11 cellular contexts compared by ENCODE assay signal in genomic region chr4:102586644-102587021, GRCh38.
DNase-seq lines count a peak whose midpoint lies in the region; ATAC-seq and TF ChIP-seq lines count a peak whose summit lies in the region.
"Had no signal": no experiment of that assay in that cellular context is flagged by ENCODE, and none has a peak within 500 bp of the region (broad histone marks: within the 10 kb centered on the region; RNA-seq: fewer than 3 reads in every experiment).

No MANE protein-coding gene starts in this region.

- CTCF ChIA-PET in activated CD8-positive, alpha-beta T cell treated with anti-CD3 and anti-CD28 coated beads, Interleukin-2, amount 10 ng/mL, durations not matched to agents 7 days and 5 days (lab: Charles Lee): interaction anchor here (0.7 to 3.2 kb wide), 7 partner anchors 10 to 44 kb away, joined by 3 to 10 read pairs (median 4); no protein-coding TSS in a partner anchor

- H3K4me3 ChIP-seq in left lung: no peak overlapping the region
- no peak overlapping the region for H3K4me3 ChIP-seq in prostate gland
- H3K4me3 ChIP-seq: cardiac muscle cell, GM23248 had no signal

- POLR2A ChIA-PET in activated CD8-positive, alpha-beta T cell treated with anti-CD3 and anti-CD28 coated beads, Interleukin-2, amount 10 ng/mL, durations not matched to agents 7 days and 5 days (lab: Charles Lee): interaction anchor here (0.7 to 3.1 kb wide), 7 partner anchors 12 to 86 kb away, joined by 3 to 23 read pairs (median 3); partner anchors contain the start of gene NFKB1

- H3K36me3 Mint-ChIP-seq in activated CD8-positive, alpha-beta T cell treated with anti-CD3 and anti-CD28 coated beads, Interleukin-2, amount 10 ng/mL, durations not matched to agents 7 days and 5 days (ENCODE audit: low read depth): peaks cover 92% of the 10 kb centered on the region

- peaks cover 0 to 98% of the 10 kb centered on the region in 2 donors for H3K36me3 ChIP-seq in left lung
- no peaks in the 10 kb centered on the region for H3K36me3 ChIP-seq in prostate gland
- H3K36me3 ChIP-seq: cardiac muscle cell had no signal

- peak; percentile 86 for DNase-seq in activated CD8-positive, alpha-beta T cell treated with anti-CD3 and anti-CD28 coated beads, Interleukin-2, amount 10 ng/mL, durations not matched to agents 7 days and 5 days
- peak; percentile 29 to 40 for DNase-seq in stimulated activated CD8-positive, alpha-beta memory T cell treated with anti-CD3 and anti-CD28 coated beads, Interleukin-15, amount 100 ng/mL, for 48 hours (ENCODE audit: low read depth in 2 of 2)
- DNase-seq in left lung: no peak
- DNase-seq in NCI-H748 (lab: John Stamatoyannopoulos, UW; ENCODE audit: unreplicated experiment): no peak
- no peak for DNase-seq in prostate gland (ENCODE audit: low spot score)
- DNase-seq: GM23248, mesendoderm, NCI-H526 treated with DMSO at 0.1 percent for 48 hours had no signal

- H3K27me3 ChIP-seq in left lung: no peaks in the 10 kb centered on the region
- H3K27me3 ChIP-seq in prostate gland (replicated peaks; ENCODE audit: insufficient read depth): no peaks in the 10 kb centered on the region
- H3K27me3 ChIP-seq: cardiac muscle cell had no signal

- TF ChIP-seq CTCF in left lung (IDR thresholded peaks at IDR 0.05): no peak
- no peak for TF ChIP-seq CTCF in prostate gland (IDR thresholded peaks at IDR 0.05)

- ATAC-seq in GM19035 (IDR thresholded peaks at IDR 0.05; ENCODE audit: unreplicated experiment): peak; percentile 33
- peak; percentile 51 for ATAC-seq in HG02885 (IDR thresholded peaks at IDR 0.05; ENCODE audit: poor library complexity, unreplicated experiment)
- ATAC-seq in activated CD8-positive, alpha-beta T cell treated with anti-CD3 and anti-CD28 coated beads, Interleukin-2, amount 10 ng/mL, durations not matched to agents 7 days and 5 days: peak; percentile 84
- no peak for ATAC-seq in left lung

- no peaks in the 10 kb centered on the region for H3K27me3 Mint-ChIP-seq in activated CD8-positive, alpha-beta T cell treated with anti-CD3 and anti-CD28 coated beads, Interleukin-2, amount 10 ng/mL, durations not matched to agents 7 days and 5 days (ENCODE audit: low read depth)

- no peaks in the 10 kb centered on the region for H3K9me3 ChIP-seq in left lung
- no peaks in the 10 kb centered on the region for H3K9me3 ChIP-seq in prostate gland

- intact Hi-C loops in left lung (cut with DNase I) (no loop called here), prostate gland (cut with DNase I) (no loop called here)

- H3K9me3 Mint-ChIP-seq in activated CD8-positive, alpha-beta T cell treated with anti-CD3 and anti-CD28 coated beads, Interleukin-2, amount 10 ng/mL, durations not matched to agents 7 days and 5 days (ENCODE audit: insufficient read depth): peaks cover 13% of the 10 kb centered on the region

- H3K4me3 Mint-ChIP-seq in activated CD8-positive, alpha-beta T cell treated with anti-CD3 and anti-CD28 coated beads, Interleukin-2, amount 10 ng/mL, durations not matched to agents 7 days and 5 days: peak overlapping the region; percentile 64

- no peak overlapping the region for H3K27ac ChIP-seq in left lung
- no peak overlapping the region for H3K27ac ChIP-seq in prostate gland
- H3K27ac ChIP-seq: cardiac muscle cell, GM23248 had no signal

- TF ChIP-seq POLR2A in prostate gland (IDR thresholded peaks at IDR 0.05): no peak

- no peaks in the 10 kb centered on the region for H3K4me1 ChIP-seq in left lung
- no peaks in the 10 kb centered on the region for H3K4me1 ChIP-seq in prostate gland (replicated peaks)

- WGBS in prostate gland: 71% methylated on average over 4 of the region's 4 CpGs

- H3K4me1 Mint-ChIP-seq in activated CD8-positive, alpha-beta T cell treated with anti-CD3 and anti-CD28 coated beads, Interleukin-2, amount 10 ng/mL, durations not matched to agents 7 days and 5 days (ENCODE audit: low read depth): peaks cover 92% of the 10 kb centered on the region

- H3K27ac Mint-ChIP-seq in activated CD8-positive, alpha-beta T cell treated with anti-CD3 and anti-CD28 coated beads, Interleukin-2, amount 10 ng/mL, durations not matched to agents 7 days and 5 days: peak overlapping the region; percentile 88

Comparison
In these comparisons a context has a peak if more than half of its experiments do, and no peak if none do; other contexts are left out.
1. DNase-seq: peak in activated CD8-positive, alpha-beta T cell treated with anti-CD3 and anti-CD28 coated beads, Interleukin-2, amount 10 ng/mL, durations not matched to agents 7 days and 5 days (single experiment) and stimulated activated CD8-positive, alpha-beta memory T cell treated with anti-CD3 and anti-CD28 coated beads, Interleukin-15, amount 100 ng/mL, for 48 hours (2 of 2); none in left lung (0 of 2), NCI-H748 (single experiment) and prostate gland (single experiment).